Comparison of ENCODE assay signal across 8 cellular contexts in genomic region chr1:15523104-15523921, GRCh38. TPM values are rescaled to one million over a fixed set of nuclear protein-coding genes. Genes with fewer than 3 reads are reported as not detected.
DNase-seq lines count a peak whose midpoint lies in the region; ATAC-seq, FAIRE-seq and TF ChIP-seq lines count a peak whose summit lies in the region.

No MANE protein-coding gene starts in this region.

- H3K4me1 ChIP-seq in stomach = peaks cover 30 to 47% (median 41%) of the 10 kb centered on the region in 4 donors

- H3K27ac ChIP-seq in stomach = peak overlapping the region; percentile 74 to 99 (median 97)

- no peak for TF ChIP-seq POLR2A in stomach (IDR thresholded peaks at IDR 0.05)

- intact Hi-C loops in activated T-helper 2 cell treated with anti-CD3 and anti-CD28 coated beads, Interferon-gamma antibody, Interleukin-2, Interleukin-4, amounts not matched to agents 10 μg/mL and 5 μg/mL and 100 μg/mL, durations not matched to agents 14 hours and 24 hours and 36 hours (cut with micrococcal nuclease) = no loop called here
- intact Hi-C loops in stomach (cut with DNase I; ENCODE audit: low total_unique reads) = no loop called here

- no peaks in the 10 kb centered on the region for H3K9me3 ChIP-seq in stomach

- ATAC-seq in GM21723 (IDR thresholded peaks at IDR 0.05; ENCODE audit: unreplicated experiment) (no peak), HG03039 (IDR thresholded peaks at IDR 0.05; ENCODE audit: unreplicated experiment) (no peak)

- H3K4me1 Mint-ChIP-seq in activated T-helper 2 cell treated with anti-CD3 and anti-CD28 coated beads, Interferon-gamma antibody, Interleukin-2, Interleukin-4, amounts not matched to agents 10 μg/mL and 5 μg/mL and 100 μg/mL, durations not matched to agents 14 hours and 24 hours and 36 hours (ENCODE audit: low read depth) = peaks cover 45% of the 10 kb centered on the region

- TF ChIP-seq CTCF in stomach (IDR thresholded peaks at IDR 0.05) = no peak

- H3K36me3 Mint-ChIP-seq in activated T-helper 2 cell treated with anti-CD3 and anti-CD28 coated beads, Interferon-gamma antibody, Interleukin-2, Interleukin-4, amounts not matched to agents 10 μg/mL and 5 μg/mL and 100 μg/mL, durations not matched to agents 14 hours and 24 hours and 36 hours (ENCODE audit: low read depth) = peaks cover 18% of the 10 kb centered on the region

- no peak for TF ChIP-seq EP300 in stomach (IDR thresholded peaks at IDR 0.05)

- FAIRE-seq in urothelium cell line (lab: Jason Lieb, UNC) = no peak

- peaks cover 0 to 2% (median 0%) of the 10 kb centered on the region in 4 donors for H3K36me3 ChIP-seq in stomach

- H3K27me3 Mint-ChIP-seq in activated T-helper 2 cell treated with anti-CD3 and anti-CD28 coated beads, Interferon-gamma antibody, Interleukin-2, Interleukin-4, amounts not matched to agents 10 μg/mL and 5 μg/mL and 100 μg/mL, durations not matched to agents 14 hours and 24 hours and 36 hours (ENCODE audit: low read depth) = no peaks in the 10 kb centered on the region

- H3K4me3 ChIP-seq in stomach = peak overlapping the region; percentile 69 to 94 (median 80)

- 47 to 61% (median 55%) methylated on average over 12 of the region's 12 CpGs for WGBS in stomach, 5 donors

- DNase-seq in NCI-H345 treated with DMSO at 0.1 percent for 48 hours (lab: John Stamatoyannopoulos, UW; ENCODE audit: unreplicated experiment) (peak; percentile 26), NCI-H345 (lab: John Stamatoyannopoulos, UW) (no peak), iris pigment epithelial cell (ENCODE audit: low read depth) (peak; percentile 65), stomach (peak; percentile 18), urothelium cell line (ENCODE audit: low spot score) (no peak)
- DNase-seq in activated T-helper 2 cell treated with anti-CD3 and anti-CD28 coated beads, Interferon-gamma antibody, Interleukin-2, Interleukin-4, amounts not matched to agents 10 μg/mL and 5 μg/mL and 100 μg/mL, durations not matched to agents 14 hours and 24 hours and 36 hours (ENCODE audit: low spot score) = no peak

- peak overlapping the region; percentile 98 for H3K27ac Mint-ChIP-seq in activated T-helper 2 cell treated with anti-CD3 and anti-CD28 coated beads, Interferon-gamma antibody, Interleukin-2, Interleukin-4, amounts not matched to agents 10 μg/mL and 5 μg/mL and 100 μg/mL, durations not matched to agents 14 hours and 24 hours and 36 hours

- no peaks in the 10 kb centered on the region for H3K27me3 ChIP-seq in stomach

- H3K9me3 Mint-ChIP-seq in activated T-helper 2 cell treated with anti-CD3 and anti-CD28 coated beads, Interferon-gamma antibody, Interleukin-2, Interleukin-4, amounts not matched to agents 10 μg/mL and 5 μg/mL and 100 μg/mL, durations not matched to agents 14 hours and 24 hours and 36 hours = no peaks in the 10 kb centered on the region

- peak overlapping the region; percentile 87 for H3K4me3 Mint-ChIP-seq in activated T-helper 2 cell treated with anti-CD3 and anti-CD28 coated beads, Interferon-gamma antibody, Interleukin-2, Interleukin-4, amounts not matched to agents 10 μg/mL and 5 μg/mL and 100 μg/mL, durations not matched to agents 14 hours and 24 hours and 36 hours (ENCODE audit: low read depth)

RNA-seq across cellular contexts. Expression of gene CASP9, which starts 0.7 kb away (rescaled TPM):
- 18.6 and 19.4 TPM in 2 replicates for total RNA-seq in activated T-helper 2 cell treated with anti-CD3 and anti-CD28 coated beads, Interferon-gamma antibody, Interleukin-2, Interleukin-4, amounts not matched to agents 10 μg/mL and 5 μg/mL and 100 μg/mL, durations not matched to agents 14 hours and 24 hours and 36 hours
- 100 to 1,000 TPM in 1 of 5 donors, 10 to 100 TPM in 2, 1 to 10 TPM in 2; 8.3 to 125 (median 23.9) TPM for total RNA-seq in stomach
- polyA plus RNA-seq in stomach = 10 to 100 TPM in 2 of 3 donors, 1 to 10 TPM in 1; 9.5 to 16.6 (median 16.0) TPM

RNA-seq across cellular contexts. Expression of gene DNAJC16, which starts 3.3 kb away (rescaled TPM):
- total RNA-seq in activated T-helper 2 cell treated with anti-CD3 and anti-CD28 coated beads, Interferon-gamma antibody, Interleukin-2, Interleukin-4, amounts not matched to agents 10 μg/mL and 5 μg/mL and 100 μg/mL, durations not matched to agents 14 hours and 24 hours and 36 hours = 10.9 and 18.7 TPM in 2 replicates
- total RNA-seq in stomach = 10 to 100 TPM in 4 of 5 donors, 1 to 10 TPM in 1; 2.9 to 26.4 (median 21.7) TPM
- 1 to 10 TPM; 1.8 to 3.8 (median 2.6) TPM for polyA plus RNA-seq in stomach

RNA-seq across cellular contexts. Expression of gene CELA2B, which starts 47.4 kb away (rescaled TPM):
- not detected in 2 replicates for total RNA-seq in activated T-helper 2 cell treated with anti-CD3 and anti-CD28 coated beads, Interferon-gamma antibody, Interleukin-2, Interleukin-4, amounts not matched to agents 10 μg/mL and 5 μg/mL and 100 μg/mL, durations not matched to agents 14 hours and 24 hours and 36 hours
- not detected for total RNA-seq in stomach
- polyA plus RNA-seq in stomach = not detected

Comparison
In these comparisons a context has a peak if more than half of its experiments do, and no peak if none do; other contexts are left out.
1. DNase-seq: peak in NCI-H345 treated with DMSO at 0.1 percent for 48 hours (single experiment), iris pigment epithelial cell (single experiment) and stomach (single experiment); none in NCI-H345 (single experiment), activated T-helper 2 cell treated with anti-CD3 and anti-CD28 coated beads, Interferon-gamma antibody, Interleukin-2, Interleukin-4, amounts not matched to agents 10 μg/mL and 5 μg/mL and 100 μg/mL, durations not matched to agents 14 hours and 24 hours and 36 hours (single experiment) and urothelium cell line (single experiment).